In the genomic region with DNA sequence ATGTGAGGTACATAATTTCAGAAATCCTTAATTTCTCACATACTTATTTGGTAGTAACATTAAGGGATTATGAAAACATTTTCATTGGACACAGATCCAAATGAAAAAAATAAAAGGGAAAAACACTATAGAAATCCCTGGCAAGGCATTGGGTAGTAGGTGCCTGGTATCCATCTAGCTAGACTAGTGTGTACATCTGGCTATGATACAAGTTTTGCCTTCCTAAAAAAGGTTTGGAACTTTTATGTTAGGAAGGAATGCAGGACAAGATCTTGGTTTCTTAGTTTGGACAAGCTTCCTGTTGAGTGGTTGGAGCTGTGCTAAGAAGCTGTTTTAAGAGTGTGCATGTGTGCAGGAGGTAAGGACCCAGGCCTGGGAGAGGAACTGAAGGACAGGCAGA, we compare ENCODE assay signal across 7 cellular contexts.
"Had no signal": no experiment of that assay in that cellular context is flagged by ENCODE, and none has a peak within 500 bp of the region (broad histone marks: within the 10 kb centered on the region; RNA-seq: fewer than 3 reads in every experiment).

No MANE protein-coding gene starts in this region.

- DNase-seq: GM23248, GOT3, H9, HCEC 1CT, IMR-90 had no signal

- H3K27ac ChIP-seq: GM23248 had no signal

- H3K9ac ChIP-seq: GM23248 had no signal

- FAIRE-seq: HTR-8/SVneo, K562 had no signal

- H3K4me3 ChIP-seq: GM23248, K562 had no signal

- H2AFZ ChIP-seq: GM23248 had no signal
